1 cellular context compared by ENCODE assay signal in genomic region chr2:38522754-38523349, GRCh38.
TF ChIP-seq lines count a peak whose summit lies in the region.

No MANE protein-coding gene starts in this region.

TF ChIP-seq in K562, 482 proteins besides CTCF, POLR2A, EP300 and RAD21:
- TF ChIP-seq, protein P1, sequence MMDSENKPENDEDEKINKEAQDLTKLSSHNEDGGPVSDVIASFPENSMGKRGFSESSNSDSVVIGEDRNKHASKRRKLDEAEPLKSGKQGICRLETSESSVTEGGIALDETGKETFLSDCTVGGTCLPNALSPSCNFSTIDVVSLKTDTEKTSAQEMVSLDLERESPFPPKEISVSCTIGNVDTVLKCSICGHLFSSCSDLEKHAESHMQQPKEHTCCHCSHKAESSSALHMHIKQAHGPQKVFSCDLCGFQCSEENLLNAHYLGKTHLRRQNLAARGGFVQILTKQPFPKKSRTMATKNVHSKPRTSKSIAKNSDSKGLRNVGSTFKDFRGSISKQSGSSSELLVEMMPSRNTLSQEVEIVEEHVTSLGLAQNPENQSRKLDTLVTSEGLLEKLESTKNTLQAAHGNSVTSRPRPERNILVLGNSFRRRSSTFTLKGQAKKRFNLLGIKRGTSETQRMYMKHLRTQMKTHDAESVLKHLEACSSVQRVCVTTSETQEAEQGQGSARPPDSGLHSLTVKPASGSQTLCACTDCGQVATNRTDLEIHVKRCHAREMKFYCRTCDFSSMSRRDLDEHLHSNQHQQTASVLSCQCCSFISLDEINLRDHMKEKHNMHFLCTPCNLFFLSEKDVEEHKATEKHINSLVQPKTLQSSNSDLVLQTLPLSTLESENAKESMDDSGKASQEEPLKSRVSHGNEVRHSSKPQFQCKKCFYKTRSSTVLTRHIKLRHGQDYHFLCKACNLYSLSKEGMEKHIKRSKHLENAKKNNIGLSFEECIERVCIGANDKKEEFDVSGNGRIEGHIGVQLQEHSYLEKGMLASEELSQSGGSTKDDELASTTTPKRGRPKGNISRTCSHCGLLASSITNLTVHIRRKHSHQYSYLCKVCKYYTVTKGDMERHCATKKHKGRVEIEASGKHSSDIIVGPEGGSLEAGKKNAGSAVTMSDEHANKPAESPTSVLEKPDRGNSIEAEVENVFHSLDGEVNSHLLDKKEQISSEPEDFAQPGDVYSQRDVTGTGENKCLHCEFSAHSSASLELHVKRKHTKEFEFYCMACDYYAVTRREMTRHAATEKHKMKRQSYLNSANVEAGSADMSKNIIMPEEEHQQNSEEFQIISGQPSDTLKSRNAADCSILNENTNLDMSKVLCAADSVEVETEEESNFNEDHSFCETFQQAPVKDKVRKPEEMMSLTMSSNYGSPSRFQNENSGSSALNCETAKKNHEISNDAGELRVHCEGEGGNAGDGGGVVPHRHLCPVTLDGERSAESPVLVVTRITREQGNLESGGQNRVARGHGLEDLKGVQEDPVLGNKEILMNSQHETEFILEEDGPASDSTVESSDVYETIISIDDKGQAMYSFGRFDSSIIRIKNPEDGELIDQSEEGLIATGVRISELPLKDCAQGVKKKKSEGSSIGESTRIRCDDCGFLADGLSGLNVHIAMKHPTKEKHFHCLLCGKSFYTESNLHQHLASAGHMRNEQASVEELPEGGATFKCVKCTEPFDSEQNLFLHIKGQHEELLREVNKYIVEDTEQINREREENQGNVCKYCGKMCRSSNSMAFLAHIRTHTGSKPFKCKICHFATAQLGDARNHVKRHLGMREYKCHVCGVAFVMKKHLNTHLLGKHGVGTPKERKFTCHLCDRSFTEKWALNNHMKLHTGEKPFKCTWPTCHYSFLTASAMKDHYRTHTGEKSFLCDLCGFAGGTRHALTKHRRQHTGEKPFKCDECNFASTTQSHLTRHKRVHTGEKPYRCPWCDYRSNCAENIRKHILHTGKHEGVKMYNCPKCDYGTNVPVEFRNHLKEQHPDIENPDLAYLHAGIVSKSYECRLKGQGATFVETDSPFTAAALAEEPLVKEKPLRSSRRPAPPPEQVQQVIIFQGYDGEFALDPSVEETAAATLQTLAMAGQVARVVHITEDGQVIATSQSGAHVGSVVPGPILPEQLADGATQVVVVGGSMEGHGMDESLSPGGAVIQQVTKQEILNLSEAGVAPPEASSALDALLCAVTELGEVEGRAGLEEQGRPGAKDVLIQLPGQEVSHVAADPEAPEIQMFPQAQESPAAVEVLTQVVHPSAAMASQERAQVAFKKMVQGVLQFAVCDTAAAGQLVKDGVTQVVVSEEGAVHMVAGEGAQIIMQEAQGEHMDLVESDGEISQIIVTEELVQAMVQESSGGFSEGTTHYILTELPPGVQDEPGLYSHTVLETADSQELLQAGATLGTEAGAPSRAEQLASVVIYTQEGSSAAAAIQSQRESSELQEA (IDR thresholded peaks at IDR 0.05; ENCODE audit: low read depth), result peak; percentile 48
- peak; percentile 35 for TF ChIP-seq NFIC (IDR thresholded peaks at IDR 0.05)
- 0 out of 2 replicates have a peak, but pooled peaks have one; percentile 10 for TF ChIP-seq NFE2 (IDR thresholded peaks at IDR 0.05; ENCODE audit: low read depth)
- no peak for TF ChIP-seq MCM3 (IDR thresholded peaks at IDR 0.05)
